21 cellular contexts compared by ENCODE assay signal in genomic region chr3:141500397-141500796, GRCh38. TPM values are rescaled to one million over a fixed set of nuclear protein-coding genes. Genes with fewer than 3 reads are reported as not detected.
A peak's percentile ranks its signal among the peaks of the same experiment; 100 is the strongest.
DNase-seq lines count a peak whose midpoint lies in the region; ATAC-seq lines count a peak whose summit lies in the region.
"Had no signal": no experiment of that assay in that cellular context is flagged by ENCODE, and none has a peak within 500 bp of the region (broad histone marks: within the 10 kb centered on the region; RNA-seq: fewer than 3 reads in every experiment).

No MANE protein-coding gene starts in this region.

- peak in 1 of 2 donors; percentile 14 for ATAC-seq in activated T-cell treated with anti-CD3 and anti-CD28 coated beads, Interleukin-2, amount 50 U/mL, for 72 hours (replicated peaks in 1 of 2)
- ATAC-seq in activated naive CD8-positive, alpha-beta T cell treated with anti-CD3 and anti-CD28 coated beads, Interleukin-2, amount 50 U/mL, for 24 hours = peak; percentile 47
- peak; percentile 26 to 30 for ATAC-seq in stimulated activated naive B cell treated with anti-CD40 and anti-IgM and Interleukin-4, amounts not matched to agents 10 μg/mL and 1 μg/mL and 100 μg/mL, for 72 hours (replicated peaks)
- ATAC-seq: HCT116; lower lobe of right lung; psoas muscle; stimulated activated memory B cell treated with anti-CD40 and anti-IgM and Interleukin-4, amounts not matched to agents 10 μg/mL and 1 μg/mL and 100 μg/mL, for 72 hours had no signal

- peak overlapping the region; percentile 75 to 76 for H3K4me3 Mint-ChIP-seq in activated T-cell treated with anti-CD3 and anti-CD28 coated beads, Interleukin-2, amount 50 U/mL, for 72 hours
- no peak overlapping the region for H3K4me3 Mint-ChIP-seq in T-helper 1 cell treated with Interleukin-12 subunit alpha and Interleukin-12 subunit beta and Interleukin-4 antibody, amounts not matched to agents 30 μg/mL and 1 μg/mL, for 36 hours
- H3K4me3 Mint-ChIP-seq in activated naive CD8-positive, alpha-beta T cell treated with anti-CD3 and anti-CD28 coated beads, Interleukin-2, amount 50 U/mL, for 24 hours = peak overlapping the region; percentile 67
- H3K4me3 Mint-ChIP-seq in stimulated activated naive B cell treated with anti-CD40 and anti-IgM and Interleukin-4, amounts not matched to agents 10 μg/mL and 1 μg/mL and 100 μg/mL, for 72 hours = no peak overlapping the region
- H3K4me3 Mint-ChIP-seq: stimulated activated memory B cell treated with anti-CD40 and anti-IgM and Interleukin-4, amounts not matched to agents 10 μg/mL and 1 μg/mL and 100 μg/mL, for 72 hours had no signal

- H3K27ac ChIP-seq in Karpas-422 (ENCODE audit: low read length) (no peak overlapping the region), SJCRH30 (no peak overlapping the region)
- H3K27ac ChIP-seq: KMS-11, psoas muscle had no signal

- no peak for DNase-seq in activated T-cell treated with anti-CD3 and anti-CD28 coated beads, Interleukin-2, amount 50 U/mL, for 72 hours
- no peak for DNase-seq in activated T-cell treated with anti-CD3 and anti-CD28 coated beads, Interleukin-2, amount 50 U/mL, for 1 hour
- DNase-seq in activated naive CD8-positive, alpha-beta T cell treated with anti-CD3 and anti-CD28 coated beads, Interleukin-2, amount 50 U/mL, for 24 hours = no peak
- DNase-seq in stimulated activated naive B cell treated with anti-CD40 and anti-IgM and Interleukin-4, amounts not matched to agents 10 μg/mL and 1 μg/mL and 100 μg/mL, for 72 hours = no peak
- no peak for DNase-seq in Karpas-422
- DNase-seq in GM19238 (ENCODE audit: insufficient read length, low spot score) = no peak
- no peak for DNase-seq in SJCRH30
- DNase-seq: activated CD4-positive, alpha-beta T cell treated with anti-CD3 and anti-CD28 coated beads for 1 hour; colonic mucosa; kidney; lower lobe of right lung; NCI-H1048; NCI-H187 treated with DMSO at 0.1 percent for 48 hours; NCI-H774; psoas muscle; Right ventricle myocardium superior; stimulated activated CD4-positive, alpha-beta T cell treated with anti-CD3 and anti-CD28 coated beads, Interleukin-2, amount 100 ng/mL, for 24 hours had no signal

- no peak overlapping the region for H2AFZ ChIP-seq in Karpas-422 (ENCODE audit: low read length)

- H3K9me3 ChIP-seq in Karpas-422 (ENCODE audit: low read length) (no peaks in the 10 kb centered on the region), SJCRH30 (replicated peaks) (peaks cover 14% of the 10 kb centered on the region; the same call in 1 of the 2 replicates)
- H3K9me3 ChIP-seq: colonic mucosa, lower lobe of right lung, psoas muscle had no signal

- H3K27me3 ChIP-seq in Karpas-422 (ENCODE audit: low read length) = no peaks in the 10 kb centered on the region
- H3K27me3 ChIP-seq in SJCRH30 = no peaks in the 10 kb centered on the region
- H3K27me3 ChIP-seq: colonic mucosa had no signal

- no peaks in the 10 kb centered on the region for H3K27me3 Mint-ChIP-seq in activated T-cell treated with anti-CD3 and anti-CD28 coated beads, Interleukin-2, amount 50 U/mL, for 72 hours (ENCODE audit: low read depth)
- H3K27me3 Mint-ChIP-seq in T-helper 1 cell treated with Interleukin-12 subunit alpha and Interleukin-12 subunit beta and Interleukin-4 antibody, amounts not matched to agents 30 μg/mL and 1 μg/mL, for 36 hours (ENCODE audit: low read depth) = no peaks in the 10 kb centered on the region
- H3K27me3 Mint-ChIP-seq in activated naive CD8-positive, alpha-beta T cell treated with anti-CD3 and anti-CD28 coated beads, Interleukin-2, amount 50 U/mL, for 24 hours = no peaks in the 10 kb centered on the region
- H3K27me3 Mint-ChIP-seq in stimulated activated naive B cell treated with anti-CD40 and anti-IgM and Interleukin-4, amounts not matched to agents 10 μg/mL and 1 μg/mL and 100 μg/mL, for 72 hours = no peaks in the 10 kb centered on the region
- H3K27me3 Mint-ChIP-seq: stimulated activated memory B cell treated with anti-CD40 and anti-IgM and Interleukin-4, amounts not matched to agents 10 μg/mL and 1 μg/mL and 100 μg/mL, for 72 hours had no signal

- H3K27ac Mint-ChIP-seq in activated T-cell treated with anti-CD3 and anti-CD28 coated beads, Interleukin-2, amount 50 U/mL, for 72 hours = peak overlapping the region; percentile 98
- H3K27ac Mint-ChIP-seq in T-helper 1 cell treated with Interleukin-12 subunit alpha and Interleukin-12 subunit beta and Interleukin-4 antibody, amounts not matched to agents 30 μg/mL and 1 μg/mL, for 36 hours = peak overlapping the region; percentile 91
- H3K27ac Mint-ChIP-seq in activated naive CD8-positive, alpha-beta T cell treated with anti-CD3 and anti-CD28 coated beads, Interleukin-2, amount 50 U/mL, for 24 hours = peak overlapping the region; percentile 91
- H3K27ac Mint-ChIP-seq in stimulated activated naive B cell treated with anti-CD40 and anti-IgM and Interleukin-4, amounts not matched to agents 10 μg/mL and 1 μg/mL and 100 μg/mL, for 72 hours = no peak overlapping the region

- H3K4me3 ChIP-seq in Karpas-422 (ENCODE audit: low read length) (no peak overlapping the region), SJCRH30 (no peak overlapping the region)
- H3K4me3 ChIP-seq: colonic mucosa, lower lobe of right lung, psoas muscle had no signal

- H3K36me3 Mint-ChIP-seq in activated T-cell treated with anti-CD3 and anti-CD28 coated beads, Interleukin-2, amount 50 U/mL, for 72 hours (ENCODE audit: insufficient read depth in 2 of 2) = peaks cover 4 to 14% of the 10 kb centered on the region in 2 donors
- H3K36me3 Mint-ChIP-seq in T-helper 1 cell treated with Interleukin-12 subunit alpha and Interleukin-12 subunit beta and Interleukin-4 antibody, amounts not matched to agents 30 μg/mL and 1 μg/mL, for 36 hours (ENCODE audit: low read depth) = peaks cover 29% of the 10 kb centered on the region
- H3K36me3 Mint-ChIP-seq in activated naive CD8-positive, alpha-beta T cell treated with anti-CD3 and anti-CD28 coated beads, Interleukin-2, amount 50 U/mL, for 24 hours (ENCODE audit: low read depth) = peaks cover 24% of the 10 kb centered on the region
- peaks cover 1 to 20% of the 10 kb centered on the region in 2 donors for H3K36me3 Mint-ChIP-seq in stimulated activated naive B cell treated with anti-CD40 and anti-IgM and Interleukin-4, amounts not matched to agents 10 μg/mL and 1 μg/mL and 100 μg/mL, for 72 hours

- H3K4me1 ChIP-seq in Karpas-422 (ENCODE audit: low read length) (peaks cover 12% of the 10 kb centered on the region), SJCRH30 (peaks cover 6% of the 10 kb centered on the region; the same call in 1 of the 2 replicates)
- H3K4me1 ChIP-seq: colonic mucosa had no signal

- H3K9ac ChIP-seq in Karpas-422 (ENCODE audit: low read length) = no peak overlapping the region
- H3K9ac ChIP-seq: KMS-11 had no signal

- H3K9me3 Mint-ChIP-seq in activated T-cell treated with anti-CD3 and anti-CD28 coated beads, Interleukin-2, amount 50 U/mL, for 72 hours = no peaks in the 10 kb centered on the region
- peaks cover 11% of the 10 kb centered on the region for H3K9me3 Mint-ChIP-seq in T-helper 1 cell treated with Interleukin-12 subunit alpha and Interleukin-12 subunit beta and Interleukin-4 antibody, amounts not matched to agents 30 μg/mL and 1 μg/mL, for 36 hours
- peaks cover 4% of the 10 kb centered on the region for H3K9me3 Mint-ChIP-seq in activated naive CD8-positive, alpha-beta T cell treated with anti-CD3 and anti-CD28 coated beads, Interleukin-2, amount 50 U/mL, for 24 hours
- peaks cover 0 to 3% of the 10 kb centered on the region in 2 donors for H3K9me3 Mint-ChIP-seq in stimulated activated naive B cell treated with anti-CD40 and anti-IgM and Interleukin-4, amounts not matched to agents 10 μg/mL and 1 μg/mL and 100 μg/mL, for 72 hours
- H3K9me3 Mint-ChIP-seq: stimulated activated memory B cell treated with anti-CD40 and anti-IgM and Interleukin-4, amounts not matched to agents 10 μg/mL and 1 μg/mL and 100 μg/mL, for 72 hours had no signal

- H4K20me1 ChIP-seq in Karpas-422 (ENCODE audit: insufficient read depth, low read depth, low read length) = no peaks in the 10 kb centered on the region

- peaks cover 88% of the 10 kb centered on the region for H3K79me2 ChIP-seq in Karpas-422 (ENCODE audit: low read length)

- H3K4me2 ChIP-seq in Karpas-422 (ENCODE audit: low read depth, low read length, poor library complexity, severe bottlenecking) = no peak overlapping the region

- H3K9me2 ChIP-seq in Karpas-422 (replicated peaks; ENCODE audit: insufficient read depth, low read length) = no peaks in the 10 kb centered on the region

- H3K4me1 Mint-ChIP-seq in activated T-cell treated with anti-CD3 and anti-CD28 coated beads, Interleukin-2, amount 50 U/mL, for 72 hours (ENCODE audit: low read depth) = peaks cover 52% of the 10 kb centered on the region
- H3K4me1 Mint-ChIP-seq in T-helper 1 cell treated with Interleukin-12 subunit alpha and Interleukin-12 subunit beta and Interleukin-4 antibody, amounts not matched to agents 30 μg/mL and 1 μg/mL, for 36 hours (ENCODE audit: low read depth) = peaks cover 46% of the 10 kb centered on the region
- peaks cover 20% of the 10 kb centered on the region for H3K4me1 Mint-ChIP-seq in activated naive CD8-positive, alpha-beta T cell treated with anti-CD3 and anti-CD28 coated beads, Interleukin-2, amount 50 U/mL, for 24 hours
- peaks cover 14 to 28% of the 10 kb centered on the region in 2 donors for H3K4me1 Mint-ChIP-seq in stimulated activated naive B cell treated with anti-CD40 and anti-IgM and Interleukin-4, amounts not matched to agents 10 μg/mL and 1 μg/mL and 100 μg/mL, for 72 hours

- H3K36me3 ChIP-seq in Karpas-422 (ENCODE audit: insufficient read depth, low read length) (no peaks in the 10 kb centered on the region), SJCRH30 (peaks cover 14% of the 10 kb centered on the region; the same call in 1 of the 2 replicates)
- H3K36me3 ChIP-seq: colonic mucosa, lower lobe of right lung had no signal

RNA-seq across cellular contexts. Expression of gene RASA2, which starts 13.6 kb away (rescaled TPM):
- 10 to 100 TPM; 34.4 to 37.3 TPM for total RNA-seq in activated T-cell treated with anti-CD3 and anti-CD28 coated beads, Interleukin-2, amount 50 U/mL, for 72 hours
- 11.5 and 27.1 TPM in 2 replicates for total RNA-seq in Karpas-422 (2014; rRNA removed; shearing (Covaris generic); ENCODE audit: low replicate concordance)
- total RNA-seq in SJCRH30 (2014; rRNA removed; shearing (Covaris generic)) = 31.6 and 37.5 TPM in 2 replicates

Comparison
In these comparisons a context has a peak if more than half of its experiments do, and no peak if none do; other contexts are left out.
1. H3K4me3 Mint-ChIP-seq: peak in activated T-cell treated with anti-CD3 and anti-CD28 coated beads, Interleukin-2, amount 50 U/mL, for 72 hours (2 of 2) and activated naive CD8-positive, alpha-beta T cell treated with anti-CD3 and anti-CD28 coated beads, Interleukin-2, amount 50 U/mL, for 24 hours (single experiment); none in T-helper 1 cell treated with Interleukin-12 subunit alpha and Interleukin-12 subunit beta and Interleukin-4 antibody, amounts not matched to agents 30 μg/mL and 1 μg/mL, for 36 hours (single experiment) and stimulated activated naive B cell treated with anti-CD40 and anti-IgM and Interleukin-4, amounts not matched to agents 10 μg/mL and 1 μg/mL and 100 μg/mL, for 72 hours (0 of 2).